Comparison of ENCODE assay signal across 27 cellular contexts in the genomic region with DNA sequence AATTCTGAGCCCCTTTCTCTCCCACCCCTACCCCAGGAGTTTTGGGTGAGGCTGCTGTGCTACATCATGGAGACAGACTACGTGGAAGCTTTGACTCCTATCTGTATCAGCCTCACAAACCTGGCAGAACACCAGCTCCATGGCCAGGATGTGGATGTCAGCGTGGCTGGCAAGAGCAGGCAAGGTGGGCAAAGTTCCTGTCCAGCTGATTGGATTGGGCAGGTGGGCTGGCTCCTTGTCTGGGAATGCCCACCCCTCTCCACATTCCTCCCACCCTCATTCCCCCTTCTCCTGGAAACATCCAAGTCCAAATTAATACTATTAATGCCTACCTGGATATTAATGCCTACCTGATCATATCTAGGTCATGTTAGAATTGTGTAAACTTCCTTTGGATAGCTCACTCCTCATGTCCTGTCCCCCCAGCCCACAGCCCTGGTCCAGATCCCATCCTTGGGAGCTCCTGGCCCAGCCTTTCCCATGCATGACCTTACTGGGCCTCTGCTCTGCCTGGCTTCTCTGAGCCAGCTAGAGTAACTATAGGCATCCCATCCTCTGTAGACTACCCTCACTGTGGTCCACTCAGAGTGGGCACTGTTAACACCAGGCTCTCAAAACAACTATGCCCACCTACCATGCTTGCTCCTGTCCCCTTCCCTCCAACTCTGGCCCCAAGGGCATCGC. TPM values are rescaled to one million over a fixed set of nuclear protein-coding genes. Genes with fewer than 3 reads are reported as not detected.
A peak's percentile ranks its signal among the peaks of the same experiment; 100 is the strongest.
DNase-seq lines count a peak whose midpoint lies in the region; ATAC-seq and TF ChIP-seq lines count a peak whose summit lies in the region.
"Had no signal": no experiment of that assay in that cellular context is flagged by ENCODE, and none has a peak within 500 bp of the region (broad histone marks: within the 10 kb centered on the region; RNA-seq: fewer than 3 reads in every experiment).

No MANE protein-coding gene starts in this region.

- H3K4me1 ChIP-seq in Karpas-422 (ENCODE audit: low read length) (peaks cover 43% of the 10 kb centered on the region), lung (ENCODE audit: control insufficient read depth in 2 of 2, insufficient read depth in 2 of 2, low read length in 2 of 2) (no peaks in the 10 kb centered on the region), stomach (no peaks in the 10 kb centered on the region)
- H3K4me1 ChIP-seq: Peyer's patch had no signal

- no peaks in the 10 kb centered on the region for H3K36me3 ChIP-seq in Karpas-422 (ENCODE audit: insufficient read depth, low read length)
- H3K36me3 ChIP-seq in lung (ENCODE audit: control insufficient read depth in 2 of 2, insufficient read depth in 2 of 2, low read length in 2 of 2): no peaks in the 10 kb centered on the region
- no peaks in the 10 kb centered on the region for H3K36me3 ChIP-seq in stomach
- H3K36me3 ChIP-seq: Peyer's patch had no signal

- intact Hi-C loops in stomach (cut with DNase I; ENCODE audit: low total_unique reads): no loop called here

- H3K9me3 ChIP-seq in Karpas-422 (ENCODE audit: low read length) (no peaks in the 10 kb centered on the region), lung (ENCODE audit: control insufficient read depth in 2 of 2, insufficient read depth in 1 of 2, low read length in 1 of 2) (no peaks in the 10 kb centered on the region), stomach (no peaks in the 10 kb centered on the region)
- H3K9me3 ChIP-seq: Peyer's patch had no signal

- H3K9me2 ChIP-seq in Karpas-422 (replicated peaks; ENCODE audit: insufficient read depth, low read length): no peaks in the 10 kb centered on the region

- H3K4me2 ChIP-seq in Karpas-422 (ENCODE audit: low read depth, low read length, poor library complexity, severe bottlenecking): peak overlapping the region; percentile 56

- H3K27me3 ChIP-seq in Karpas-422 (ENCODE audit: low read length) (no peaks in the 10 kb centered on the region; the same call in 1 of the 2 replicates), lung (ENCODE audit: control insufficient read depth, insufficient read depth) (no peaks in the 10 kb centered on the region), stomach (peaks cover 0 to 15% (median 0%) of the 10 kb centered on the region in 3 donors)
- H3K27me3 ChIP-seq: Peyer's patch had no signal

- H4K20me1 ChIP-seq in Karpas-422 (ENCODE audit: insufficient read depth, low read depth, low read length): no peaks in the 10 kb centered on the region

- H3K9ac ChIP-seq in Karpas-422 (ENCODE audit: low read length): peak overlapping the region; percentile 32; the same call in 1 of the 2 replicates

- DNase-seq in activated CD4-positive, CD25-positive, alpha-beta regulatory T cell treated with anti-CD3 and anti-CD28 coated beads, Interleukin-2, amount 50 U/mL, for 72 hours: peak; percentile 9
- no peak for DNase-seq in activated CD4-positive, CD25-positive, alpha-beta regulatory T cell (lab: John Stamatoyannopoulos, UW)
- DNase-seq in Karpas-422 (no peak), lung (ENCODE audit: low spot score) (peak; percentile 21), stomach (peak; percentile 20), SK-N-DZ (ENCODE audit: low spot score) (no peak)
- DNase-seq in stimulated activated CD4-positive, alpha-beta T cell treated with anti-CD3 and anti-CD28 coated beads, Interleukin-1b, Interleukin-23, amount 100 ng/mL, for 48 hours: no peak
- DNase-seq: AML-193, C1 segment of cervical spinal cord, DND-41, GOT3, KBM-7, NCI-H1105 treated with DMSO at 0.1 percent for 48 hours, NCI-H2029 treated with DMSO at 0.1 percent for 48 hours, NCI-H2171, NCI-H345, NCI-H524 treated with DMSO at 0.1 percent for 48 hours, NCI-H82 had no signal

- H3K4me3 ChIP-seq in Karpas-422 (ENCODE audit: low read length): peak overlapping the region; percentile 5; the same call in 1 of the 2 replicates
- H3K4me3 ChIP-seq in lung: no peak overlapping the region
- H3K4me3 ChIP-seq in stomach: no peak overlapping the region
- H3K4me3 ChIP-seq: GM12878, Peyer's patch had no signal

- TF ChIP-seq CTCF in lung (IDR thresholded peaks at IDR 0.05; ENCODE audit: control extremely low read depth, extremely low read depth): no peak
- TF ChIP-seq CTCF in stomach (IDR thresholded peaks at IDR 0.05): no peak

- TF ChIP-seq POLR2A in stomach (IDR thresholded peaks at IDR 0.05): no peak

- no peak overlapping the region for H3K27ac ChIP-seq in Karpas-422 (ENCODE audit: low read length)
- no peak overlapping the region for H3K27ac ChIP-seq in lung (ENCODE audit: low read depth in 1 of 2, low read length in 1 of 2)
- H3K27ac ChIP-seq in stomach: no peak overlapping the region
- H3K27ac ChIP-seq: 22Rv1, Peyer's patch had no signal

- no peak for ATAC-seq in lung (ENCODE audit: insufficient read depth, low FRiP score)
- no peak for ATAC-seq in GM19455 (IDR thresholded peaks at IDR 0.05; ENCODE audit: unreplicated experiment)
- ATAC-seq: CD8-positive, alpha-beta T cell; HCT116 had no signal

- WGBS in lung, 2 donors: 63 to 75% methylated on average over 3 of the region's 3 CpGs
- WGBS in stomach, 5 donors: 52 to 79% (median 60%) methylated on average over 2 to 3 of the region's 3 CpGs

- H2AFZ ChIP-seq in Karpas-422 (ENCODE audit: low read length): no peak overlapping the region

- TF ChIP-seq EP300 in stomach (IDR thresholded peaks at IDR 0.05): no peak

- H3K79me2 ChIP-seq in Karpas-422 (ENCODE audit: low read length): no peaks in the 10 kb centered on the region

RNA-seq across cellular contexts. Expression of gene MROH2A, which starts 24.1 kb away (rescaled TPM):
- total RNA-seq in Karpas-422 (2014; rRNA removed; shearing (Covaris generic); ENCODE audit: low replicate concordance): 1.9 and 2.6 TPM in 2 replicates
- total RNA-seq in lung: under 1 TPM in 1 of 2 donors, not detected in 1; 0.80 TPM
- polyA plus RNA-seq in lung: not detected
- 1 to 10 TPM in 1 of 5 donors, not detected in 4; 4.0 TPM for total RNA-seq in stomach
- polyA plus RNA-seq in stomach: 1 to 10 TPM in 2 of 3 donors, not detected in 1; 1.1 to 1.4 TPM
- not detected in 2 replicates for polyA plus RNA-seq in SK-N-DZ (2014; cell fraction: cytosol; rRNA removed)
- 0.15 and 0.39 TPM in 2 replicates for polyA plus RNA-seq in SK-N-DZ (2014; cell fraction: nucleus; rRNA removed)
- total RNA-seq: CD8-positive, alpha-beta T cell; GM12878; HT1080; OCI-LY7 had no signal
- polyA plus RNA-seq: AG04450, GM12878 had no signal

RNA-seq across cellular contexts. Expression of gene UGT1A1, which starts 42.2 kb away (rescaled TPM):
- not detected in 2 replicates for total RNA-seq in Karpas-422 (2014; rRNA removed; shearing (Covaris generic); ENCODE audit: low replicate concordance)
- under 1 TPM in 1 of 2 donors, not detected in 1; 0.49 TPM for total RNA-seq in lung
- under 1 TPM; 0.01 to 0.04 TPM for polyA plus RNA-seq in lung
- 10 to 100 TPM in 1 of 5 donors, 1 to 10 TPM in 1, under 1 TPM in 2, not detected in 1; 0.73 to 73.0 (median 3.3) TPM for total RNA-seq in stomach
- polyA plus RNA-seq in stomach: under 1 TPM in 1 of 3 donors, not detected in 2; 0.43 TPM
- polyA plus RNA-seq in SK-N-DZ (2014; cell fraction: cytosol; rRNA removed): not detected in 2 replicates
- not detected in 2 replicates for polyA plus RNA-seq in SK-N-DZ (2014; cell fraction: nucleus; rRNA removed)
- total RNA-seq: CD8-positive, alpha-beta T cell; GM12878; HT1080; OCI-LY7 had no signal
- polyA plus RNA-seq: AG04450, GM12878 had no signal

RNA-seq across cellular contexts. Expression of gene HJURP, which starts 52.1 kb away (rescaled TPM):
- 16.5 and 29.0 TPM in 2 replicates for total RNA-seq in Karpas-422 (2014; rRNA removed; shearing (Covaris generic); ENCODE audit: low replicate concordance)
- total RNA-seq in lung (1 to 10 TPM; 2.0 to 4.1 TPM), stomach (10 to 100 TPM in 1 of 5 donors, 1 to 10 TPM in 4; 2.0 to 28.3 (median 3.3) TPM)
- polyA plus RNA-seq in lung (1 to 10 TPM in 1 of 2 donors, under 1 TPM in 1; 0.84 to 1.9 TPM), stomach (1 to 10 TPM; 1.2 to 6.6 (median 2.7) TPM)
- 32.9 and 50.9 TPM in 2 replicates for polyA plus RNA-seq in SK-N-DZ (2014; cell fraction: cytosol; rRNA removed)
- 88.3 and 107 TPM in 2 replicates for polyA plus RNA-seq in SK-N-DZ (2014; cell fraction: nucleus; rRNA removed)

Comparison
In these comparisons a context has a peak if more than half of its experiments do, and no peak if none do; other contexts are left out.
1. DNase-seq: peak in activated CD4-positive, CD25-positive, alpha-beta regulatory T cell treated with anti-CD3 and anti-CD28 coated beads, Interleukin-2, amount 50 U/mL, for 72 hours (single experiment), lung (single experiment) and stomach (single experiment); none in activated CD4-positive, CD25-positive, alpha-beta regulatory T cell (0 of 4), Karpas-422 (single experiment), SK-N-DZ (single experiment) and stimulated activated CD4-positive, alpha-beta T cell treated with anti-CD3 and anti-CD28 coated beads, Interleukin-1b, Interleukin-23, amount 100 ng/mL, for 48 hours (single experiment).